8 cellular contexts compared by ENCODE assay signal in the genomic region with DNA sequence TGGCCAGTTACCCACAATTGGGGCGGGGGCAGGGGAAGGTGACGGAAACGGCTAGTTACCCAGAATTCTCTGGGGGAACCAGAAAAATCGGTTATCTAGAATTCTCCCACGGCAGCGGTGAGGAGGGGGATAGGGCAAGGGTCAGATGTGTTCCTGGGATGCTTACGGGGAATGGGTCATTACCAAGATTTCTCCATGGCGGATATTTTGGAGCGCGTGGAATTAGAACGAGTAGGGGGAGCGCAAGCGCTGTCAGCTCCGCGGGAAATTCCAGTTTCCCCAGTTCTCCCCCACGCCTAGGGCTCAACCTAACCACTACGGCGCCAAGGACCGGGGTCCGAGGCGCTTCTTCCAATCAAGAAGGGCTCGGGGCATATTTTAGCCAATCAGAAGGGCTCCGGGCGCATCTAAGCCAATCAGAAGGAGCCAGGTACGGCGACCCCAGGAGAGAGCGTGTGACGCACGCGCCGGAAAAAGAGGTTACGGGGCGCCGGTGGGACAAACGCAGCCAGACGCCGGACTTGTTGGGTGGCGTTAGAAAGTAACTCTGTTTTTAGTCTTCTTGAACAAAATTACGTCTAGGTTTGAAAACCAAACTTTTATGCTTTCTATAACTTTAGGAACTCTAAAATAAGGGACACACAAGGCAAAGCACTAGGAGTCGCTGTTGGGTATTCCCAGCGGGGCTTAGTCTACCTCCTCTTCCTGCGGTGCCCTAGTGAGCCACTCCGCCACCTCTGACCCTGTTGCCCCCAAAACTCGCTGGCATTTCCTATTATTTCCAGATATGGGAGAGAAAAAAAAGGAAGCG. TPM values are rescaled to one million over a fixed set of nuclear protein-coding genes. Genes with fewer than 3 reads are reported as not detected.
DNase-seq lines count a peak whose midpoint lies in the region; ATAC-seq and TF ChIP-seq lines count a peak whose summit lies in the region.

A gene with protein sequence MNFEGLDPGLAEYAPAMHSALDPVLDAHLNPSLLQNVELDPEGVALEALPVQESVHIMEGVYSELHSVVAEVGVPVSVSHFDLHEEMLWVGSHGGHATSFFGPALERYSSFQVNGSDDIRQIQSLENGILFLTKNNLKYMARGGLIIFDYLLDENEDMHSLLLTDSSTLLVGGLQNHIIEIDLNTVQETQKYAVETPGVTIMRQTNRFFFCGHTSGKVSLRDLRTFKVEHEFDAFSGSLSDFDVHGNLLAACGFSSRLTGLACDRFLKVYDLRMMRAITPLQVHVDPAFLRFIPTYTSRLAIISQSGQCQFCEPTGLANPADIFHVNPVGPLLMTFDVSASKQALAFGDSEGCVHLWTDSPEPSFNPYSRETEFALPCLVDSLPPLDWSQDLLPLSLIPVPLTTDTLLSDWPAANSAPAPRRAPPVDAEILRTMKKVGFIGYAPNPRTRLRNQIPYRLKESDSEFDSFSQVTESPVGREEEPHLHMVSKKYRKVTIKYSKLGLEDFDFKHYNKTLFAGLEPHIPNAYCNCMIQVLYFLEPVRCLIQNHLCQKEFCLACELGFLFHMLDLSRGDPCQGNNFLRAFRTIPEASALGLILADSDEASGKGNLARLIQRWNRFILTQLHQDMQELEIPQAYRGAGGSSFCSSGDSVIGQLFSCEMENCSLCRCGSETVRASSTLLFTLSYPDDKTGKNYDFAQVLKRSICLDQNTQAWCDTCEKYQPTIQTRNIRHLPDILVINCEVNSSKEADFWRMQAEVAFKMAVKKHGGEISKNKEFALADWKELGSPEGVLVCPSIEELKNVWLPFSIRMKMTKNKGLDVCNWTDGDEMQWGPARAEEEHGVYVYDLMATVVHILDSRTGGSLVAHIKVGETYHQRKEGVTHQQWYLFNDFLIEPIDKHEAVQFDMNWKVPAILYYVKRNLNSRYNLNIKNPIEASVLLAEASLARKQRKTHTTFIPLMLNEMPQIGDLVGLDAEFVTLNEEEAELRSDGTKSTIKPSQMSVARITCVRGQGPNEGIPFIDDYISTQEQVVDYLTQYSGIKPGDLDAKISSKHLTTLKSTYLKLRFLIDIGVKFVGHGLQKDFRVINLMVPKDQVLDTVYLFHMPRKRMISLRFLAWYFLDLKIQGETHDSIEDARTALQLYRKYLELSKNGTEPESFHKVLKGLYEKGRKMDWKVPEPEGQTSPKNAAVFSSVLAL (minus strand): TSS at position 322 of the 811 bp plus-strand sequence. CDS start 906 bp downstream, outside the sequence.

- 0 to 1% methylated on average over 41 to 45 of the region's 45 CpGs for WGBS in lower leg skin, 2 donors

- no peaks in the 10 kb centered on the region for H3K27me3 ChIP-seq in CD4-positive, alpha-beta memory T cell (ENCODE audit: insufficient read depth, low read length)
- no peaks in the 10 kb centered on the region for H3K27me3 ChIP-seq in duodenal mucosa (ENCODE audit: control insufficient read depth in 1 of 2, insufficient read depth in 2 of 2, low read length in 2 of 2)

- H3K9me3 Mint-ChIP-seq in CD4-positive, alpha-beta memory T cell: peaks cover 0 to 3% (median 0%) of the 10 kb centered on the region in 8 donors
- no peaks in the 10 kb centered on the region for H3K9me3 Mint-ChIP-seq in activated CD4-positive, alpha-beta memory T cell treated with anti-CD3 and anti-CD28 coated beads for 36 hours

- CTCF ChIA-PET in CD4-positive, alpha-beta memory T cell (lab: Charles Lee; ENCODE audit: partially characterized antibody): interaction anchor here (0.8 to 4.1 kb wide), 9 partner anchors 10 to 129 kb away, joined by 3 to 24 read pairs (median 3); partner anchors contain the start of genes CNPY2 and STAT2
- CTCF ChIA-PET in activated CD4-positive, alpha-beta memory T cell treated with anti-CD3 and anti-CD28 coated beads for 36 hours (lab: Charles Lee): interaction anchor here (0.6 to 3.2 kb wide), 10 partner anchors 12 to 144 kb away, joined by 3 to 13 read pairs (median 3); partner anchors contain the start of genes ANKRD52, CNPY2, RNF41 and SMARCC2

- H3K4me1 Mint-ChIP-seq in CD4-positive, alpha-beta memory T cell: peaks cover 23 to 50% (median 30%) of the 10 kb centered on the region in 4 donors
- H3K4me1 Mint-ChIP-seq in activated CD4-positive, alpha-beta memory T cell treated with anti-CD3 and anti-CD28 coated beads for 36 hours (ENCODE audit: low read depth): peaks cover 43% of the 10 kb centered on the region

- peak; percentile 90 for ATAC-seq in GM19452 (IDR thresholded peaks at IDR 0.05; ENCODE audit: unreplicated experiment)

- no peaks in the 10 kb centered on the region for H3K36me3 ChIP-seq in CD4-positive, alpha-beta memory T cell (ENCODE audit: insufficient read depth, low read length)
- H3K36me3 ChIP-seq in duodenal mucosa (ENCODE audit: control insufficient read depth in 1 of 2, insufficient read depth in 2 of 2, low read length in 2 of 2): no peaks in the 10 kb centered on the region

- no peaks in the 10 kb centered on the region for H3K9me3 ChIP-seq in CD4-positive, alpha-beta memory T cell (ENCODE audit: control insufficient read depth in 1 of 2, low read length in 2 of 2)
- H3K9me3 ChIP-seq in duodenal mucosa (ENCODE audit: control insufficient read depth in 1 of 2, low read length in 2 of 2): no peaks in the 10 kb centered on the region

- peaks cover 0 to 2% of the 10 kb centered on the region in 2 donors for H3K27me3 Mint-ChIP-seq in CD4-positive, alpha-beta memory T cell
- no peaks in the 10 kb centered on the region for H3K27me3 Mint-ChIP-seq in activated CD4-positive, alpha-beta memory T cell treated with anti-CD3 and anti-CD28 coated beads for 36 hours

- no peak for TF ChIP-seq CTCF in lower leg skin (IDR thresholded peaks at IDR 0.05)

- peak within 1 kb of the TSS; percentile 99 for H3K27ac ChIP-seq in CD4-positive, alpha-beta memory T cell (ENCODE audit: low read depth, low read length)
- peak within 1 kb of the TSS; percentile 90 for H3K27ac ChIP-seq in duodenal mucosa (ENCODE audit: low read depth, low read length)

- TF ChIP-seq POLR2A in lower leg skin (IDR thresholded peaks at IDR 0.05): peak in 1 of 2 donors; percentile 66

- H3K4me3 ChIP-seq in CD4-positive, alpha-beta memory T cell (ENCODE audit: low read length in 2 of 2): peak within 1 kb of the TSS; percentile 69 to 83
- H3K4me3 ChIP-seq in duodenal mucosa (ENCODE audit: low read depth in 1 of 2, low read length in 2 of 2): peak within 1 kb of the TSS; percentile 87 to 90
- peak within 1 kb of the TSS; percentile 39 for H3K4me3 ChIP-seq in lower leg skin (ENCODE audit: low read depth, poor library complexity, severe bottlenecking)

- peak within 1 kb of the TSS; percentile 91 to 93 for H3K9ac ChIP-seq in duodenal mucosa (ENCODE audit: low read depth in 1 of 2, low read length in 2 of 2)

- intact Hi-C loops in CD4-positive, alpha-beta memory T cell (cut with micrococcal nuclease): loop anchor here (1.0 kb wide), 6 partner anchors 18 to 134 kb away; partner anchors contain the start of genes CS, SPRYD4, STAT2 and TIMELESS
- intact Hi-C loops in activated CD4-positive, alpha-beta memory T cell treated with anti-CD3 and anti-CD28 coated beads for 36 hours (cut with micrococcal nuclease): loop anchor here (1.0 to 5.0 kb wide), 7 partner anchors 18 to 353 kb away; partner anchors contain the start of genes CS, PTGES3, SPRYD4 and STAT2
- intact Hi-C loops in lower leg skin (cut with DNase I; ENCODE audit: low total_unique reads): no loop called here

- peak within 1 kb of the TSS; percentile 99 to 100 (median 100) for H3K27ac Mint-ChIP-seq in CD4-positive, alpha-beta memory T cell
- peak within 1 kb of the TSS; percentile 99 for H3K27ac Mint-ChIP-seq in activated CD4-positive, alpha-beta memory T cell treated with anti-CD3 and anti-CD28 coated beads for 36 hours

- H3K36me3 Mint-ChIP-seq in CD4-positive, alpha-beta memory T cell: peaks cover 10 to 17% of the 10 kb centered on the region in 2 donors
- H3K36me3 Mint-ChIP-seq in activated CD4-positive, alpha-beta memory T cell treated with anti-CD3 and anti-CD28 coated beads for 36 hours: peaks cover 2% of the 10 kb centered on the region

- DNase-seq in CD4-positive, alpha-beta memory T cell: peak; percentile 92 to 96 (median 93)
- DNase-seq in HK-2 (ENCODE audit: unreplicated experiment) (peak; percentile 97), NCI-H82 treated with DMSO at 0.1 percent for 48 hours (lab: John Stamatoyannopoulos, UW; ENCODE audit: unreplicated experiment) (peak; percentile 91), lower leg skin (ENCODE audit: low spot score in 2 of 2) (peak; percentile 96 to 99)
- peak; percentile 97 for DNase-seq in activated CD4-positive, alpha-beta memory T cell treated with anti-CD3 and anti-CD28 coated beads for 36 hours
- DNase-seq in stimulated activated CD4-positive, alpha-beta T cell treated with anti-CD3 and anti-CD28 coated beads, Interleukin-4, amount 100 ng/mL, for 48 hours (ENCODE audit: low read depth in 2 of 2): peak; percentile 82 to 90

- peak within 1 kb of the TSS; percentile 89 to 99 (median 94) for H3K4me3 Mint-ChIP-seq in CD4-positive, alpha-beta memory T cell
- H3K4me3 Mint-ChIP-seq in activated CD4-positive, alpha-beta memory T cell treated with anti-CD3 and anti-CD28 coated beads for 36 hours: peak within 1 kb of the TSS; percentile 94

- peaks cover 37% of the 10 kb centered on the region for H3K4me1 ChIP-seq in CD4-positive, alpha-beta memory T cell (ENCODE audit: insufficient read depth, low read length)
- H3K4me1 ChIP-seq in duodenal mucosa (ENCODE audit: control insufficient read depth in 1 of 2, insufficient read depth in 2 of 2, low read length in 2 of 2): peaks cover 10 to 11% of the 10 kb centered on the region in 2 donors

- POLR2A ChIA-PET in CD4-positive, alpha-beta memory T cell (lab: Charles Lee; ENCODE audit: partially characterized antibody): interaction anchor here (0.8 to 14.4 kb wide), 17 partner anchors 8 to 604 kb away, joined by 3 to 264 read pairs (median 6); partner anchors contain the start of genes ANKRD52, APOF, CNPY2 and COQ10A
- POLR2A ChIA-PET in activated CD4-positive, alpha-beta memory T cell treated with anti-CD3 and anti-CD28 coated beads for 36 hours (lab: Charles Lee): interaction anchor here (1.0 to 2.5 kb wide), 6 partner anchors 16 to 112 kb away, joined by 3 to 17 read pairs (median 7); partner anchors contain the start of genes CNPY2, CS, RNF41 and STAT2

RNA-seq across cellular contexts. Expression of the gene that starts here (rescaled TPM):
- 100 to 1,000 TPM; 193 to 203 TPM for total RNA-seq in CD4-positive, alpha-beta memory T cell
- polyA plus RNA-seq in CD4-positive, alpha-beta memory T cell: 10 to 100 TPM in 1 of 2 donors, 1 to 10 TPM in 1; 5.6 to 10.2 TPM
- 10 to 100 TPM; 49.0 to 51.2 TPM for total RNA-seq in activated CD4-positive, alpha-beta memory T cell treated with anti-CD3 and anti-CD28 coated beads for 36 hours
- 10 to 100 TPM; 24.2 to 60.1 (median 28.9) TPM for total RNA-seq in lower leg skin

Comparison
In these comparisons a context has a peak if more than half of its experiments do, and no peak if none do; other contexts are left out.
1. Peak in every context shown above with its lines: DNase-seq, ATAC-seq, H3K4me3 ChIP-seq and H3K27ac ChIP-seq.